25 cellular contexts compared by ENCODE assay signal in genomic region chr10:3028444-3028843, GRCh38.
"Had no signal": no experiment of that assay in that cellular context is flagged by ENCODE, and none has a peak within 500 bp of the region (broad histone marks: within the 10 kb centered on the region; RNA-seq: fewer than 3 reads in every experiment).

No MANE protein-coding gene starts in this region.

- H3K36me3 ChIP-seq: MG63, Peyer's patch had no signal

- H3K36me3 Mint-ChIP-seq: T-cell had no signal

- H3K9me3 ChIP-seq: MG63, Peyer's patch, SK-N-SH had no signal

- H3K27me3 ChIP-seq: Peyer's patch had no signal

- ATAC-seq: T-cell had no signal

- H3K27ac Mint-ChIP-seq: T-cell; T-helper 1 cell treated with Interleukin-12 subunit alpha and Interleukin-12 subunit beta and Interleukin-4 antibody, amounts not matched to agents 30 μg/mL and 1 μg/mL, for 36 hours had no signal

- H3K4me1 Mint-ChIP-seq: T-cell had no signal

- H3K27ac ChIP-seq: PC-9, Peyer's patch had no signal

- H3K4me1 ChIP-seq: Peyer's patch had no signal

- DNase-seq: Karpas-422, KG1, MG63, NCI-H1092, NCI-H1105 treated with DMSO at 0.1 percent for 48 hours, NCI-H1417 treated with DMSO at 0.1 percent for 48 hours, NCI-H146, NCI-H1694 treated with DMSO at 0.1 percent for 48 hours, NCI-H1930, NCI-H2081, NCI-H2107, NCI-H226, NCI-H446 treated with DMSO at 0.1 percent for 48 hours, NCI-H524, NCI-H526 treated with DMSO at 0.1 percent for 48 hours, NCI-H774, OCI-M1, PC-9, Peyer's patch, RPMI8226, SHP77, SK-N-SH, SW 1271, T-cell had no signal

- H3K9me3 Mint-ChIP-seq: T-cell; T-helper 1 cell treated with Interleukin-12 subunit alpha and Interleukin-12 subunit beta and Interleukin-4 antibody, amounts not matched to agents 30 μg/mL and 1 μg/mL, for 36 hours had no signal

- H3K4me3 ChIP-seq: MG63, PC-9, Peyer's patch had no signal

- H3K4me3 Mint-ChIP-seq: T-cell; T-helper 1 cell treated with Interleukin-12 subunit alpha and Interleukin-12 subunit beta and Interleukin-4 antibody, amounts not matched to agents 30 μg/mL and 1 μg/mL, for 36 hours had no signal

- H3K4me2 ChIP-seq: PC-9, SK-N-SH had no signal

- H3K9ac ChIP-seq: SK-N-SH had no signal

- H2AFZ ChIP-seq: PC-9 had no signal
